Comparison of ENCODE assay signal across 40 cellular contexts in the genomic region with DNA sequence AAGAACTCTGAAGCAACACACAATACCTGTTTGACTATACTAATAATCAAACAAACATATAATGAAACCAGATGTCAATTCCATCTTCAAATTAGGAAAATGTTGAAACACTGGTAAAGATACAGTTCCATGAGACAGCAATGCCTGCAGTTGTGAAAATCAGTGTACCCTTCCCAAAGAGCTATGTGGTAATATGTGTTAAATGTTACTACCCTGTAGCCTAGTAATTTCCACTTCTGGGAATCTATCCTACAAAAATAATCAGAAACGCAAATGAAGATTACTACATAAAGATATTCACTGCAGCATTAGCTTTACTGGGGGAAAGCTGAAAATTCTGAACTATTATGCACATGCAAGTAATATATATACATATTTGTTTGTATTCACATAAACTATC. TPM values are rescaled to one million over a fixed set of nuclear protein-coding genes. Genes with fewer than 3 reads are reported as not detected.
"Had no signal": no experiment of that assay in that cellular context is flagged by ENCODE, and none has a peak within 500 bp of the region (broad histone marks: within the 10 kb centered on the region; RNA-seq: fewer than 3 reads in every experiment).

No MANE protein-coding gene starts in this region.

- DNase-seq: activated B cell treated with CpG ODN at 0.5 μM for 24 hours; activated CD4-positive, alpha-beta memory T cell treated with anti-CD3 and anti-CD28 coated beads, Interleukin-2, amount 10 ng/mL, durations not matched to agents 7 days and 5 days; activated CD4-positive, alpha-beta T cell treated with anti-CD3 and anti-CD28 coated beads for 48 hours; activated CD4-positive, CD25-positive, alpha-beta regulatory T cell treated with anti-CD3 and anti-CD28 coated beads, Interleukin-2, amount 50 U/mL, for 72 hours; activated CD8-positive, alpha-beta memory T cell treated with anti-CD3 and anti-CD28 coated beads for 24 hours; activated CD8-positive, alpha-beta memory T cell treated with anti-CD3 and anti-CD28 coated beads, Interleukin-2, amount 10 ng/mL, durations not matched to agents 7 days and 5 days; activated CD8-positive, alpha-beta memory T cell treated with anti-CD3 and anti-CD28 coated beads, Interleukin-2, amount 50 U/mL, for 48 hours; activated effector memory CD4-positive, alpha-beta T cell treated with anti-CD3 and anti-CD28 coated beads, Interleukin-2, amount 50 U/mL, for 16 hours; activated naive CD4-positive, alpha-beta T cell treated with Interleukin-2 at 50 U/mL for 16 hours; activated naive CD8-positive, alpha-beta T cell treated with anti-CD3 and anti-CD28 coated beads, Interleukin-2, amount 10 ng/mL, durations not matched to agents 7 days and 5 days; activated T-cell treated with anti-CD3 and anti-CD28 coated beads, Interleukin-2, amount 50 U/mL, for 48 hours; adrenal gland; body of pancreas; central memory CD4-positive, alpha-beta T cell; Karpas-422; KBM-7; MG63; NCI-H1048; NCI-H1105 treated with DMSO at 0.1 percent for 48 hours; NCI-H1436; NCI-H1694; NCI-H2029; NCI-H2107; NCI-H2171; NCI-H510A; NCI-H526; NCI-H748 treated with DMSO at 0.1 percent for 48 hours; NK-92 treated with Interleukin-12 subunit alpha and Interleukin-12 subunit beta, amount 100 ng/mL, for 24 hours; PC-3; Peyer's patch; RPMI8226; SHP77 treated with DMSO at 0.1 percent for 48 hours; SW 1271; T-helper 1 cell; T-helper 2 cell; T-helper 9 cell had no signal

- ATAC-seq: activated CD8-positive, alpha-beta memory T cell treated with anti-CD3 and anti-CD28 coated beads, Interleukin-2, amount 10 ng/mL, durations not matched to agents 7 days and 5 days; activated T-helper 17 cell treated with anti-CD3 and anti-CD28 coated beads, Interleukin-2, amount 50 U/mL, for 72 hours; body of pancreas; PC-3 had no signal

- H3K9me3 Mint-ChIP-seq: activated B cell treated with CpG ODN at 0.5 μM for 24 hours; activated CD4-positive, alpha-beta memory T cell treated with anti-CD3 and anti-CD28 coated beads, Interleukin-2, amount 10 ng/mL, durations not matched to agents 7 days and 5 days; activated naive CD4-positive, alpha-beta T cell treated with anti-CD3 and anti-CD28 coated beads, Interleukin-2, amount 50 U/mL, for 24 hours; activated naive CD8-positive, alpha-beta T cell treated with anti-CD3 and anti-CD28 coated beads, Interleukin-2, amount 10 ng/mL, durations not matched to agents 7 days and 5 days; activated T-helper 17 cell treated with anti-CD3 and anti-CD28 coated beads, Interleukin-2, amount 50 U/mL, for 72 hours had no signal

- H3K27ac Mint-ChIP-seq: activated B cell treated with CpG ODN at 0.5 μM for 24 hours; activated CD4-positive, alpha-beta memory T cell treated with anti-CD3 and anti-CD28 coated beads, Interleukin-2, amount 10 ng/mL, durations not matched to agents 7 days and 5 days; activated CD8-positive, alpha-beta memory T cell treated with anti-CD3 and anti-CD28 coated beads, Interleukin-2, amount 10 ng/mL, durations not matched to agents 7 days and 5 days; activated naive CD4-positive, alpha-beta T cell treated with anti-CD3 and anti-CD28 coated beads, Interleukin-2, amount 50 U/mL, for 24 hours; activated naive CD8-positive, alpha-beta T cell treated with anti-CD3 and anti-CD28 coated beads, Interleukin-2, amount 10 ng/mL, durations not matched to agents 7 days and 5 days; activated T-helper 17 cell treated with anti-CD3 and anti-CD28 coated beads, Interleukin-2, amount 50 U/mL, for 72 hours had no signal

- H3K4me1 ChIP-seq: adrenal gland, body of pancreas, Peyer's patch, SJSA1 had no signal

- H3K36me3 ChIP-seq: adrenal gland, MG63, Peyer's patch, SJSA1 had no signal

- H3K4me1 Mint-ChIP-seq: activated B cell treated with CpG ODN at 0.5 μM for 24 hours; activated CD4-positive, alpha-beta memory T cell treated with anti-CD3 and anti-CD28 coated beads, Interleukin-2, amount 10 ng/mL, durations not matched to agents 7 days and 5 days; activated CD8-positive, alpha-beta memory T cell treated with anti-CD3 and anti-CD28 coated beads, Interleukin-2, amount 10 ng/mL, durations not matched to agents 7 days and 5 days; activated naive CD4-positive, alpha-beta T cell treated with anti-CD3 and anti-CD28 coated beads, Interleukin-2, amount 50 U/mL, for 24 hours; activated naive CD8-positive, alpha-beta T cell treated with anti-CD3 and anti-CD28 coated beads, Interleukin-2, amount 10 ng/mL, durations not matched to agents 7 days and 5 days; activated T-helper 17 cell treated with anti-CD3 and anti-CD28 coated beads, Interleukin-2, amount 50 U/mL, for 72 hours had no signal

- H3K4me3 Mint-ChIP-seq: activated B cell treated with CpG ODN at 0.5 μM for 24 hours; activated CD4-positive, alpha-beta memory T cell treated with anti-CD3 and anti-CD28 coated beads, Interleukin-2, amount 10 ng/mL, durations not matched to agents 7 days and 5 days; activated CD8-positive, alpha-beta memory T cell treated with anti-CD3 and anti-CD28 coated beads, Interleukin-2, amount 10 ng/mL, durations not matched to agents 7 days and 5 days; activated naive CD4-positive, alpha-beta T cell treated with anti-CD3 and anti-CD28 coated beads, Interleukin-2, amount 50 U/mL, for 24 hours; activated naive CD8-positive, alpha-beta T cell treated with anti-CD3 and anti-CD28 coated beads, Interleukin-2, amount 10 ng/mL, durations not matched to agents 7 days and 5 days; activated T-helper 17 cell treated with anti-CD3 and anti-CD28 coated beads, Interleukin-2, amount 50 U/mL, for 72 hours had no signal

- H3K36me3 Mint-ChIP-seq: activated CD8-positive, alpha-beta memory T cell treated with anti-CD3 and anti-CD28 coated beads, Interleukin-2, amount 10 ng/mL, durations not matched to agents 7 days and 5 days; activated naive CD4-positive, alpha-beta T cell treated with anti-CD3 and anti-CD28 coated beads, Interleukin-2, amount 50 U/mL, for 24 hours; activated naive CD8-positive, alpha-beta T cell treated with anti-CD3 and anti-CD28 coated beads, Interleukin-2, amount 10 ng/mL, durations not matched to agents 7 days and 5 days had no signal

- H3K9me3 ChIP-seq: adrenal gland, body of pancreas, MG63, Peyer's patch, SJSA1 had no signal

- H3K27me3 ChIP-seq: adrenal gland, body of pancreas, MG63, Peyer's patch, SJSA1 had no signal

- H3K4me3 ChIP-seq: adrenal gland, body of pancreas, MG63, Peyer's patch, SJSA1 had no signal

- H3K27me3 Mint-ChIP-seq: activated naive CD4-positive, alpha-beta T cell treated with anti-CD3 and anti-CD28 coated beads, Interleukin-2, amount 50 U/mL, for 24 hours had no signal

- H3K27ac ChIP-seq: adrenal gland, body of pancreas, Peyer's patch, SJSA1, VCaP had no signal

RNA-seq across cellular contexts. Expression of a gene that starts 16.9 kb away (rescaled TPM):
- total RNA-seq: activated B cell treated with CpG ODN at 0.5 μM for 24 hours; activated CD4-positive, alpha-beta memory T cell treated with anti-CD3 and anti-CD28 coated beads, Interleukin-2, amount 10 ng/mL, durations not matched to agents 7 days and 5 days; activated CD8-positive, alpha-beta memory T cell treated with anti-CD3 and anti-CD28 coated beads, Interleukin-2, amount 10 ng/mL, durations not matched to agents 7 days and 5 days; activated naive CD8-positive, alpha-beta T cell treated with anti-CD3 and anti-CD28 coated beads, Interleukin-2, amount 10 ng/mL, durations not matched to agents 7 days and 5 days; activated T-helper 17 cell treated with anti-CD3 and anti-CD28 coated beads, Interleukin-2, amount 50 U/mL, for 72 hours had no signal
